In genomic region chrX:64885850-64886249, GRCh38 we compare ENCODE assay signal across 10 cellular contexts.
DNase-seq lines count a peak whose midpoint lies in the region; ATAC-seq and TF ChIP-seq lines count a peak whose summit lies in the region.
"Had no signal": no experiment of that assay in that cellular context is flagged by ENCODE, and none has a peak within 500 bp of the region (broad histone marks: within the 10 kb centered on the region; RNA-seq: fewer than 3 reads in every experiment).

No MANE protein-coding gene starts in this region.

- TF ChIP-seq CTCF in GM12874 (IDR thresholded peaks at IDR 0.05; ENCODE audit: insufficient read depth, low read depth, low read length) (peak; percentile 53; the same call in 1 of the 2 replicates), WTC11 (IDR thresholded peaks at IDR 0.05) (peak; percentile 69), mucosa of descending colon (IDR thresholded peaks at IDR 0.05) (no peak)

- POLR2A ChIA-PET in WTC11 (lab: Charles Lee) = no interaction called here

- no peak overlapping the region for H3K27ac Mint-ChIP-seq in WTC11

- peaks cover 5% of the 10 kb centered on the region; the same call in 1 of the 2 replicates for H3K9me3 Mint-ChIP-seq in WTC11

- CTCF ChIA-PET in WTC11 (lab: Charles Lee) = interaction anchor here (0.6 to 1.5 kb wide), 8 partner anchors 11 to 956 kb away, joined by 3 to 8 read pairs (median 3); no protein-coding TSS in a partner anchor

- no peaks in the 10 kb centered on the region for H3K9me3 ChIP-seq in mucosa of descending colon

- ATAC-seq in HG02885 (IDR thresholded peaks at IDR 0.05; ENCODE audit: poor library complexity, unreplicated experiment) (peak; percentile 75), WTC11 (peak; percentile 86), mucosa of descending colon (peak; percentile 57)

- H3K4me1 ChIP-seq in mucosa of descending colon (ENCODE audit: low read depth) = no peaks in the 10 kb centered on the region

- H3K36me3 Mint-ChIP-seq in WTC11 = no peaks in the 10 kb centered on the region

- DNase-seq in WTC11 (ENCODE audit: low spot score) (peak; percentile 34), mucosa of descending colon (peak in 1 of 3 donors; percentile 9), DMS153 (lab: John Stamatoyannopoulos, UW) (no peak), NCI-H2196 (lab: John Stamatoyannopoulos, UW; ENCODE audit: unreplicated experiment) (no peak), DMS153 treated with DMSO at 0.1 percent for 48 hours (lab: John Stamatoyannopoulos, UW; ENCODE audit: unreplicated experiment) (no peak)
- no peak for DNase-seq in activated naive CD4-positive, alpha-beta T cell treated with Interleukin-2 at 50 U/mL for 16 hours
- DNase-seq: cerebellar nuclear complex, T-helper 9 cell had no signal

- intact Hi-C loops in mucosa of descending colon (cut with DNase I, micrococcal nuclease) = no loop called here

- H3K4me3 ChIP-seq in mucosa of descending colon = no peak overlapping the region

- no peaks in the 10 kb centered on the region for H3K36me3 ChIP-seq in mucosa of descending colon (ENCODE audit: low read depth)

- no peaks in the 10 kb centered on the region for H3K4me1 Mint-ChIP-seq in WTC11

- H3K27me3 Mint-ChIP-seq in WTC11 (ENCODE audit: low read depth) = no peaks in the 10 kb centered on the region; the same call in 1 of the 2 replicates

- H3K4me3 Mint-ChIP-seq in WTC11 = no peak overlapping the region

TF ChIP-seq in WTC11, 78 proteins besides CTCF, POLR2A, EP300 and RAD21:
- TF ChIP-seq GTF2I (CRISPR knock-in tag; conservative IDR thresholded peaks at IDR 0.05) = no peak
- TF ChIP-seq NR3C1 (CRISPR knock-in tag; conservative IDR thresholded peaks at IDR 0.05; ENCODE audit: low read depth) = no peak
- TF ChIP-seq, protein P1, sequence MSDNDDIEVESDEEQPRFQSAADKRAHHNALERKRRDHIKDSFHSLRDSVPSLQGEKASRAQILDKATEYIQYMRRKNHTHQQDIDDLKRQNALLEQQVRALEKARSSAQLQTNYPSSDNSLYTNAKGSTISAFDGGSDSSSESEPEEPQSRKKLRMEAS (CRISPR knock-in tag; IDR thresholded peaks at IDR 0.05) = no peak
- no peak for TF ChIP-seq ZNF317 (CRISPR knock-in tag; IDR thresholded peaks at IDR 0.05; ENCODE audit: borderline replicate concordance, low read depth)
